Comparison of ENCODE assay signal across 9 cellular contexts in genomic region chr22:44975444-44976262, GRCh38. TPM values are rescaled to one million over a fixed set of nuclear protein-coding genes. Genes with fewer than 3 reads are reported as not detected.
A peak's percentile ranks its signal among the peaks of the same experiment; 100 is the strongest.
DNase-seq lines count a peak whose midpoint lies in the region; ATAC-seq and TF ChIP-seq lines count a peak whose summit lies in the region.
"Had no signal": no experiment of that assay in that cellular context is flagged by ENCODE, and none has a peak within 500 bp of the region (broad histone marks: within the 10 kb centered on the region; RNA-seq: fewer than 3 reads in every experiment).

No MANE protein-coding gene starts in this region.

- ATAC-seq in RWPE2 (ENCODE audit: low read depth) (peak; percentile 90), HG02763 (IDR thresholded peaks at IDR 0.05; ENCODE audit: unreplicated experiment) (no peak)

- H3K9me3 Mint-ChIP-seq in H9, result no peaks in the 10 kb centered on the region
- no peaks in the 10 kb centered on the region for H3K9me3 Mint-ChIP-seq in activated naive CD4-positive, alpha-beta T cell treated with anti-CD3 and anti-CD28 coated beads, Interleukin-2, amount 10 ng/mL, durations not matched to agents 7 days and 5 days

- no peak overlapping the region for H3K4me2 ChIP-seq in H9 (ENCODE audit: insufficient read depth, insufficient read length, low read length)

- H3K4ac ChIP-seq in H9 (ENCODE audit: low read depth, low read length), result no peak overlapping the region

- CTCF ChIA-PET in activated naive CD4-positive, alpha-beta T cell treated with anti-CD3 and anti-CD28 coated beads, Interleukin-2, amount 10 ng/mL, durations not matched to agents 7 days and 5 days (lab: Charles Lee), result interaction anchor here (0.6 to 1.5 kb wide), 2 partner anchors 106 to 426 kb away, joined by 3 to 4 read pairs; no protein-coding TSS in a partner anchor

- no peak overlapping the region for H3K56ac ChIP-seq in H9 (ENCODE audit: insufficient read length, low read depth, low read length)

- no peak overlapping the region for H2BK12ac ChIP-seq in H9 (ENCODE audit: insufficient read length, low read depth, low read length)

- no peak overlapping the region for H2BK15ac ChIP-seq in H9 (ENCODE audit: low read depth, low read length)

- no peak overlapping the region for H4K8ac ChIP-seq in H9 (replicated peaks; ENCODE audit: insufficient read length, low read depth, low read length)

- H3K36me3 ChIP-seq in RWPE2 (ENCODE audit: low read depth), result no peaks in the 10 kb centered on the region
- H3K36me3 ChIP-seq: tibial artery had no signal

- H3K4me3 Mint-ChIP-seq in H9, result no peak overlapping the region
- no peak overlapping the region for H3K4me3 Mint-ChIP-seq in activated naive CD4-positive, alpha-beta T cell treated with anti-CD3 and anti-CD28 coated beads, Interleukin-2, amount 10 ng/mL, durations not matched to agents 7 days and 5 days

- H2AFZ ChIP-seq in H9 (ENCODE audit: low read length), result no peak overlapping the region

- H3K9ac ChIP-seq in H9 (ENCODE audit: extremely low read depth, insufficient read length, low read length), result no peak overlapping the region

- no peak overlapping the region for H3K4me3 ChIP-seq in RWPE2 (ENCODE audit: severe bottlenecking)
- H3K4me3 ChIP-seq: tibial artery had no signal

- peaks cover 8% of the 10 kb centered on the region; the same call in 1 of the 2 replicates for H3K79me2 ChIP-seq in H9 (ENCODE audit: insufficient read depth, low read length)

- no peak overlapping the region for H3K27ac Mint-ChIP-seq in H9
- no peak overlapping the region for H3K27ac Mint-ChIP-seq in activated naive CD4-positive, alpha-beta T cell treated with anti-CD3 and anti-CD28 coated beads, Interleukin-2, amount 10 ng/mL, durations not matched to agents 7 days and 5 days

- H3K27ac ChIP-seq in H9 (ENCODE audit: insufficient read length, low read depth, low read length), result no peak overlapping the region
- no peak overlapping the region for H3K27ac ChIP-seq in RWPE2 (ENCODE audit: poor library complexity, severe bottlenecking)
- H3K27ac ChIP-seq: tibial artery had no signal

- H2AK5ac ChIP-seq in H9 (ENCODE audit: insufficient read length, low read length), result no peak overlapping the region

- H3K4me1 Mint-ChIP-seq in H9, result peaks cover 49 to 66% of the 10 kb centered on the region in 2 experiments
- H3K4me1 Mint-ChIP-seq in activated naive CD4-positive, alpha-beta T cell treated with anti-CD3 and anti-CD28 coated beads, Interleukin-2, amount 10 ng/mL, durations not matched to agents 7 days and 5 days, result no peaks in the 10 kb centered on the region

- no peak overlapping the region for H4K91ac ChIP-seq in H9 (ENCODE audit: insufficient read length, low read depth, low read length)

- H3T11ph ChIP-seq in H9 (ENCODE audit: low read length), result no peak overlapping the region

- no peak overlapping the region for H3K18ac ChIP-seq in H9 (ENCODE audit: insufficient read length, low read depth, low read length)

- peaks cover 13 to 35% (median 34%) of the 10 kb centered on the region in 3 experiments; a peak in 6 of 7 replicates for H3K36me3 Mint-ChIP-seq in H9 (ENCODE audit: insufficient read depth in 1 of 3, low read depth in 3 of 3)
- H3K36me3 Mint-ChIP-seq in activated naive CD4-positive, alpha-beta T cell treated with anti-CD3 and anti-CD28 coated beads, Interleukin-2, amount 10 ng/mL, durations not matched to agents 7 days and 5 days, result no peaks in the 10 kb centered on the region

- WGBS in H9 (ENCODE audit: extremely low coverage, insufficient read length, low lambda C conversion rate), result no CpG with 5 or more reads among the region's 21 CpGs

- H3K23ac ChIP-seq in H9 (ENCODE audit: insufficient read length, low read depth, low read length), result no peak overlapping the region

- no peaks in the 10 kb centered on the region for H3K27me3 Mint-ChIP-seq in H9 (ENCODE audit: low read depth)
- peaks cover 9% of the 10 kb centered on the region for H3K27me3 Mint-ChIP-seq in activated naive CD4-positive, alpha-beta T cell treated with anti-CD3 and anti-CD28 coated beads, Interleukin-2, amount 10 ng/mL, durations not matched to agents 7 days and 5 days

- peaks cover 3% of the 10 kb centered on the region for H4K20me1 ChIP-seq in H9 (ENCODE audit: control insufficient read depth, insufficient read depth, insufficient read length)

- no peak overlapping the region for H2BK20ac ChIP-seq in H9 (ENCODE audit: low read depth, low read length, poor library complexity, severe bottlenecking)

- no peaks in the 10 kb centered on the region for H3K27me3 ChIP-seq in H9 (ENCODE audit: insufficient read depth, low read length)
- H3K27me3 ChIP-seq in RWPE2 (ENCODE audit: insufficient read depth, poor library complexity, severe bottlenecking), result peaks cover 3% of the 10 kb centered on the region

- H2BK5ac ChIP-seq in H9 (ENCODE audit: insufficient read length, low read length), result no peak overlapping the region

- H3K79me1 ChIP-seq in H9 (ENCODE audit: insufficient read depth, low read depth, low read length, poor library complexity, severe bottlenecking), result peaks cover 19% of the 10 kb centered on the region

- H3K9me3 ChIP-seq in H9 (ENCODE audit: control insufficient read depth, low read depth, low read length) (no peaks in the 10 kb centered on the region), RWPE2 (ENCODE audit: severe bottlenecking) (no peaks in the 10 kb centered on the region)
- H3K9me3 ChIP-seq: tibial artery had no signal

- no peaks in the 10 kb centered on the region for H3K23me2 ChIP-seq in H9 (ENCODE audit: insufficient read length, low read depth, low read length, poor library complexity, severe bottlenecking)

- intact Hi-C loops in head of caudate nucleus (cut with DNase I) (loop anchor here (5.0 kb wide), 1 partner anchor 122 kb away; no protein-coding TSS in a partner anchor), posterior vena cava (cut with DNase I) (no loop called here)

- no peaks in the 10 kb centered on the region; the same call in 1 of the 2 replicates for H3K4me1 ChIP-seq in H9 (ENCODE audit: insufficient read depth, low read length)
- no peaks in the 10 kb centered on the region for H3K4me1 ChIP-seq in RWPE2 (ENCODE audit: insufficient read depth, poor library complexity, severe bottlenecking)
- H3K4me1 ChIP-seq: tibial artery had no signal

- peak; percentile 86 for DNase-seq in CD1c-positive myeloid dendritic cell (ENCODE audit: extremely low spot score)
- peak; percentile 92 for DNase-seq in H9
- DNase-seq in RWPE2 (ENCODE audit: low spot score), result no peak
- peak; percentile 89 for DNase-seq in activated naive CD4-positive, alpha-beta T cell treated with anti-CD3 and anti-CD28 coated beads, Interleukin-2, amount 10 ng/mL, durations not matched to agents 7 days and 5 days
- peak; percentile 44 to 92 (median 75) for DNase-seq in head of caudate nucleus
- peak; percentile 90 for DNase-seq in posterior vena cava (ENCODE audit: low spot score)
- DNase-seq in NCI-H774 (lab: John Stamatoyannopoulos, UW), result no peak

- no peak overlapping the region for H2BK120ac ChIP-seq in H9 (ENCODE audit: low read depth, low read length, poor library complexity, severe bottlenecking)

- H4K5ac ChIP-seq in H9 (ENCODE audit: insufficient read length, low read depth, low read length), result no peak overlapping the region

- H3K14ac ChIP-seq in H9 (ENCODE audit: insufficient read depth, low read length), result no peak overlapping the region

- TF ChIP-seq CTCF in H9 (conservative IDR thresholded peaks at IDR 0.05), result peak; percentile 97
- peak; percentile 76 for TF ChIP-seq CTCF in RWPE2 (IDR thresholded peaks at IDR 0.05; ENCODE audit: poor library complexity, severe bottlenecking)

RNA-seq across cellular contexts. Expression of gene PHF21B, which starts 34.2 kb away (rescaled TPM):
- total RNA-seq in H9 (2021) (54.3 and 60.3 TPM in 2 replicates), posterior vena cava (under 1 TPM; 0.32 to 0.38 TPM)

Comparison
In these comparisons a context has a peak if more than half of its experiments do, and no peak if none do; other contexts are left out.
1. DNase-seq: peak in CD1c-positive myeloid dendritic cell (single experiment), H9 (single experiment), activated naive CD4-positive, alpha-beta T cell treated with anti-CD3 and anti-CD28 coated beads, Interleukin-2, amount 10 ng/mL, durations not matched to agents 7 days and 5 days (single experiment), head of caudate nucleus (42 of 42) and posterior vena cava (single experiment); none in RWPE2 (single experiment) and NCI-H774 (single experiment).
2. RNA of gene PHF21B, which starts 34.2 kb away (total RNA-seq): 54.3 to 60.3 TPM in H9; 0.32 to 0.38 TPM in posterior vena cava; every median in the first group is over 10 times any median in the second.